In the genomic region with DNA sequence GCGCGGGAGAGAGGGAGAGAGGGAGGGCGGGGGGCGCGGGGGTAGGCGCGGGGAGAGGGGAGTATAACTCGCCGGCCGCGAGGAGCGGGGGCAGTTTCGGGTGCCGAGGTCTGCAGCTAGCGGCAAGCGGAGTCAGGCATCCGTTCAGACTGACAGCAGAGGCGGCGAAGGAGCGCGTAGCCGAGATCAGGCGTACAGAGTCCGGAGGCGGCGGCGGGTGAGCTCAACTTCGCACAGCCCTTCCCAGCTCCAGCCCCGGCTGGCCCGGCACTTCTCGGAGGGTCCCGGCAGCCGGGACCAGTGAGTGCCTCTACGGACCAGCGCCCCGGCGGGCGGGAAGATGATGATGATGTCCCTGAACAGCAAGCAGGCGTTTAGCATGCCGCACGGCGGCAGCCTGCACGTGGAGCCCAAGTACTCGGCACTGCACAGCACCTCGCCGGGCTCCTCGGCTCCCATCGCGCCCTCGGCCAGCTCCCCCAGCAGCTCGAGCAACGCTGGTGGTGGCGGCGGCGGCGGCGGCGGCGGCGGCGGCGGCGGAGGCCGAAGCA, we compare ENCODE assay signal across 8 cellular contexts. TPM values are rescaled to one million over a fixed set of nuclear protein-coding genes. Genes with fewer than 3 reads are reported as not detected.
A peak's percentile ranks its signal among the peaks of the same experiment; 100 is the strongest.
DNase-seq lines count a peak whose midpoint lies in the region; TF ChIP-seq lines count a peak whose summit lies in the region.

Gene POU4F2, plus strand, starts transcription at position 93 of the 551 bp plus-strand sequence. Its CDS starts 248 bp downstream, at position 341.

- peak within 1 kb of the TSS; percentile 67 for H3K4me3 ChIP-seq in HUES6 (ENCODE audit: low read depth, low read length)
- peak within 1 kb of the TSS in 57 of 59 donors; percentile 1 to 67 (median 43) for H3K4me3 ChIP-seq in dorsolateral prefrontal cortex
- H3K4me3 ChIP-seq in neural progenitor cell, result peak within 1 kb of the TSS; percentile 56
- H3K4me3 ChIP-seq in esophagus squamous epithelium, result peak within 1 kb of the TSS in 2 of 4 donors; percentile 13 to 49
- H3K4me3 ChIP-seq in ovary, result no peak within 1 kb of the TSS

- peak within 1 kb of the TSS; percentile 94 for H3K4me2 ChIP-seq in neural progenitor cell

- H2AFZ ChIP-seq in neural progenitor cell (replicated peaks), result no peak within 1 kb of the TSS

- TF ChIP-seq CTCF in dorsolateral prefrontal cortex (IDR thresholded peaks at IDR 0.05 in 54 of 56, conservative IDR thresholded peaks at IDR 0.05 in 2 of 56; ENCODE audit: low read depth in 1 of 56, partially characterized antibody in 56 of 56), result no peak
- no peak for TF ChIP-seq CTCF in neural progenitor cell (IDR thresholded peaks at IDR 0.05)
- TF ChIP-seq CTCF in esophagus squamous epithelium (IDR thresholded peaks at IDR 0.05), result no peak
- no peak for TF ChIP-seq CTCF in ovary (IDR thresholded peaks at IDR 0.05)

- peak within 1 kb of the TSS; percentile 85 for H3K4me3 Mint-ChIP-seq in neural progenitor cell

- TF ChIP-seq EP300 in ovary (IDR thresholded peaks at IDR 0.05), result no peak

- no peaks in the 10 kb centered on the region for H3K36me3 Mint-ChIP-seq in neural progenitor cell

- H3F3A ChIP-seq in neural progenitor cell (ENCODE audit: low read depth), result peaks cover 10% of the 10 kb centered on the region

- H3K4me1 ChIP-seq in HUES6 (ENCODE audit: control insufficient read depth, insufficient read depth, low read length), result peaks cover 19% of the 10 kb centered on the region
- peaks cover 9% of the 10 kb centered on the region for H3K4me1 ChIP-seq in neural progenitor cell
- peaks cover 11 to 36% (median 11%) of the 10 kb centered on the region in 3 donors for H3K4me1 ChIP-seq in esophagus squamous epithelium
- peaks cover 9% of the 10 kb centered on the region for H3K4me1 ChIP-seq in ovary (ENCODE audit: insufficient read depth)

- intact Hi-C loops in dorsolateral prefrontal cortex (cut with DNase I) (no loop called here), esophagus squamous epithelium (cut with DNase I) (no loop called here), ovary (cut with DNase I) (no loop called here)

- WGBS in esophagus squamous epithelium, 2 donors, result 7% methylated on average over 21 of the region's 64 CpGs; no CpG with 5 or more reads in 1 of the 2 donors
- 1 to 2% (median 2%) methylated on average over 29 to 64 of the region's 64 CpGs for WGBS in ovary, 3 donors

- TF ChIP-seq POLR2A in esophagus squamous epithelium (IDR thresholded peaks at IDR 0.05), result no peak
- TF ChIP-seq POLR2A in ovary (IDR thresholded peaks at IDR 0.05), result no peak

- peaks cover 91% of the 10 kb centered on the region for H3K27me3 Mint-ChIP-seq in neural progenitor cell (ENCODE audit: insufficient read depth, low read depth)

- H3K9me3 ChIP-seq in HUES6 (ENCODE audit: control insufficient read depth, insufficient read depth, low read depth, low read length) (no peaks in the 10 kb centered on the region), neural progenitor cell (ENCODE audit: low read depth) (no peaks in the 10 kb centered on the region), esophagus squamous epithelium (no peaks in the 10 kb centered on the region), ovary (no peaks in the 10 kb centered on the region)

- H3K9ac ChIP-seq in HUES6 (ENCODE audit: low read length) (no peak within 1 kb of the TSS), neural progenitor cell (no peak within 1 kb of the TSS)

- H4K20me1 ChIP-seq in neural progenitor cell (ENCODE audit: low read depth), result peaks cover 76% of the 10 kb centered on the region

- H3K27ac ChIP-seq in HUES6 (ENCODE audit: low read depth, low read length) (no peak within 1 kb of the TSS), dorsolateral prefrontal cortex (no peak within 1 kb of the TSS), neural progenitor cell (no peak within 1 kb of the TSS), esophagus squamous epithelium (no peak within 1 kb of the TSS), ovary (no peak within 1 kb of the TSS)

- DNase-seq in DMS53 (lab: John Stamatoyannopoulos, UW) (peak; percentile 77), dorsolateral prefrontal cortex (peak in 1 of 10 donors; percentile 38), neural progenitor cell (ENCODE audit: low spot score) (peak; percentile 76), esophagus squamous epithelium (lab: John Stamatoyannopoulos, UW) (no peak), SIG-M5 (lab: John Stamatoyannopoulos, UW) (no peak), GM19240 (ENCODE audit: insufficient read length, low spot score) (no peak), ovary (no peak)

- peaks cover 33% of the 10 kb centered on the region for H3K4me1 Mint-ChIP-seq in neural progenitor cell

- no peak within 1 kb of the TSS for H3K27ac Mint-ChIP-seq in neural progenitor cell

- peaks cover 2% of the 10 kb centered on the region for H3K9me3 Mint-ChIP-seq in neural progenitor cell

- H3K27me3 ChIP-seq in HUES6 (ENCODE audit: control insufficient read depth, insufficient read depth, low read length), result peaks cover 100% of the 10 kb centered on the region
- peaks cover 13 to 100% (median 97%) of the 10 kb centered on the region in 45 donors for H3K27me3 ChIP-seq in dorsolateral prefrontal cortex
- peaks cover 100% of the 10 kb centered on the region for H3K27me3 ChIP-seq in neural progenitor cell
- H3K27me3 ChIP-seq in esophagus squamous epithelium, result peaks cover 6 to 100% (median 32%) of the 10 kb centered on the region in 4 donors
- H3K27me3 ChIP-seq in ovary, result peaks cover 2% of the 10 kb centered on the region

- H3K79me2 ChIP-seq in neural progenitor cell (ENCODE audit: low read depth), result no peaks in the 10 kb centered on the region

- H3K36me3 ChIP-seq in HUES6 (ENCODE audit: control insufficient read depth, insufficient read depth, low read length) (no peaks in the 10 kb centered on the region), neural progenitor cell (no peaks in the 10 kb centered on the region), esophagus squamous epithelium (no peaks in the 10 kb centered on the region), ovary (no peaks in the 10 kb centered on the region)

RNA-seq across cellular contexts. Expression of gene POU4F2, which starts in this region (rescaled TPM):
- under 1 TPM in 1 of 120 experiments, not detected in 119; 0.17 TPM for total RNA-seq in dorsolateral prefrontal cortex
- total RNA-seq in neural progenitor cell (ENCODE audit: low replicate concordance), result not detected in 2 replicates
- not detected for total RNA-seq in esophagus squamous epithelium
- not detected for total RNA-seq in ovary
- polyA plus RNA-seq in ovary, result not detected

Comparison
In these comparisons a context has a peak if more than half of its experiments do, and no peak if none do; other contexts are left out.
1. Peak in DNase-seq, H3K4me3 ChIP-seq and H3K4me2 ChIP-seq in neural progenitor cell; RNA of the gene not detected or under 1 TPM.